Comparison of ENCODE assay signal across 13 cellular contexts in genomic region chr17:37447641-37448040, GRCh38. TPM values are rescaled to one million over a fixed set of nuclear protein-coding genes. Genes with fewer than 3 reads are reported as not detected.
DNase-seq lines count a peak whose midpoint lies in the region; ATAC-seq and TF ChIP-seq lines count a peak whose summit lies in the region.
"Had no signal": no experiment of that assay in that cellular context is flagged by ENCODE, and none has a peak within 500 bp of the region (broad histone marks: within the 10 kb centered on the region; RNA-seq: fewer than 3 reads in every experiment).

No MANE protein-coding gene starts in this region.

- no peak for TF ChIP-seq EP300 in suprapubic skin (IDR thresholded peaks at IDR 0.05)

- no peak overlapping the region for H3K27ac ChIP-seq in heart left ventricle
- H3K27ac ChIP-seq in right cardiac atrium (ENCODE audit: low read length), result no peak overlapping the region
- H3K27ac ChIP-seq in suprapubic skin, result peak overlapping the region; percentile 34
- H3K27ac ChIP-seq: BLaER1, pancreas had no signal

- TF ChIP-seq CTCF in heart left ventricle (IDR thresholded peaks at IDR 0.05) (no peak), suprapubic skin (IDR thresholded peaks at IDR 0.05) (no peak)

- peak in 3 of 4 donors; percentile 43 to 74 (median 68) for ATAC-seq in heart left ventricle
- no peak for ATAC-seq in right cardiac atrium
- peak; percentile 69 for ATAC-seq in SK-N-SH treated with all-trans-retinoic acid at 6 μM for 48 hours
- ATAC-seq in esophagus mucosa, result peak; percentile 41
- no peak for ATAC-seq in HG03469 (IDR thresholded peaks at IDR 0.05; ENCODE audit: unreplicated experiment)
- no peak for ATAC-seq in HG03045 (IDR thresholded peaks at IDR 0.05; ENCODE audit: unreplicated experiment)
- ATAC-seq: pancreas; stimulated activated naive CD8-positive, alpha-beta T cell treated with anti-CD3 and anti-CD28 coated beads, Interleukin-15, Interleukin-2, amounts not matched to agents 100 U/mL and 50 U/mL, for 24 hours had no signal

- intact Hi-C loops in heart left ventricle (cut with DNase I) (no loop called here), right cardiac atrium (cut with DNase I) (no loop called here)

- H3K9me3 ChIP-seq in heart left ventricle, result no peaks in the 10 kb centered on the region
- no peaks in the 10 kb centered on the region for H3K9me3 ChIP-seq in right cardiac atrium (ENCODE audit: control insufficient read depth, low read length)
- no peaks in the 10 kb centered on the region for H3K9me3 ChIP-seq in suprapubic skin
- H3K9me3 ChIP-seq: BLaER1, pancreas had no signal

- WGBS in heart left ventricle, 4 donors, result 67 to 83% (median 71%) methylated on average over 1 of the region's 1 CpG
- 94% methylated on average over 1 of the region's 1 CpG for WGBS in right cardiac atrium
- 85% methylated on average over 1 of the region's 1 CpG for WGBS in suprapubic skin

- H3K4me3 ChIP-seq in heart left ventricle, result no peak overlapping the region
- H3K4me3 ChIP-seq in right cardiac atrium (ENCODE audit: low read length), result no peak overlapping the region
- H3K4me3 ChIP-seq in suprapubic skin, result no peak overlapping the region
- H3K4me3 ChIP-seq: BLaER1, pancreas had no signal

- TF ChIP-seq POLR2A in heart left ventricle (IDR thresholded peaks at IDR 0.05), result no peak
- no peak for TF ChIP-seq POLR2A in suprapubic skin (IDR thresholded peaks at IDR 0.05)

- H3K4me1 ChIP-seq in heart left ventricle (peaks cover 0 to 6% (median 0%) of the 10 kb centered on the region in 12 donors), right cardiac atrium (ENCODE audit: control insufficient read depth, insufficient read depth, low read length) (no peaks in the 10 kb centered on the region), suprapubic skin (peaks cover 37% of the 10 kb centered on the region)
- H3K4me1 ChIP-seq: BLaER1 had no signal

- DNase-seq in heart left ventricle, result no peak
- DNase-seq in right cardiac atrium, result no peak
- no peak for DNase-seq in suprapubic skin (ENCODE audit: low spot score in 2 of 2)
- no peak for DNase-seq in NCI-H1694 (lab: John Stamatoyannopoulos, UW)
- DNase-seq: activated CD4-positive, alpha-beta memory T cell treated with anti-CD3 and anti-CD28 coated beads, Interleukin-2, amount 10 ng/mL, durations not matched to agents 7 days and 5 days; effector CD4-positive, alpha-beta T cell; pancreas; stimulated activated naive CD8-positive, alpha-beta T cell treated with anti-CD3 and anti-CD28 coated beads, Interleukin-15, Interleukin-2, amounts not matched to agents 100 U/mL and 50 U/mL, for 24 hours had no signal

- H3K36me3 ChIP-seq in heart left ventricle (peaks cover 0 to 95% (median 61%) of the 10 kb centered on the region in 9 donors), suprapubic skin (peaks cover 34% of the 10 kb centered on the region)

- H3K27me3 ChIP-seq in heart left ventricle (no peaks in the 10 kb centered on the region), right cardiac atrium (ENCODE audit: control insufficient read depth, insufficient read depth) (no peaks in the 10 kb centered on the region), suprapubic skin (no peaks in the 10 kb centered on the region)
- H3K27me3 ChIP-seq: BLaER1, pancreas had no signal

TF ChIP-seq in SK-N-SH treated with all-trans-retinoic acid at 6 μM for 48 hours, 23 proteins besides CTCF, POLR2A, EP300 and RAD21:
- TF ChIP-seq ZNF8 (CRISPR knock-in tag; IDR thresholded peaks at IDR 0.05) (no peak), CSRNP3 (CRISPR knock-in tag; IDR thresholded peaks at IDR 0.05) (no peak), OSR1 (CRISPR knock-in tag; IDR thresholded peaks at IDR 0.05) (no peak), ESRRG (CRISPR knock-in tag; IDR thresholded peaks at IDR 0.05) (no peak), TCF4 (CRISPR knock-in tag; IDR thresholded peaks at IDR 0.05; ENCODE audit: borderline replicate concordance) (no peak), SNAI2 (CRISPR knock-in tag; IDR thresholded peaks at IDR 0.05) (no peak), CSDC2 (CRISPR knock-in tag; IDR thresholded peaks at IDR 0.05) (no peak), POU6F1 (CRISPR knock-in tag; IDR thresholded peaks at IDR 0.05; ENCODE audit: borderline replicate concordance, low read depth) (no peak), GLIS3 (CRISPR knock-in tag; IDR thresholded peaks at IDR 0.05) (no peak), ZFP30 (CRISPR knock-in tag; IDR thresholded peaks at IDR 0.05) (no peak), ZFP3 (CRISPR knock-in tag; IDR thresholded peaks at IDR 0.05) (no peak), ZNF565 (CRISPR knock-in tag; conservative IDR thresholded peaks at IDR 0.05; ENCODE audit: low read depth) (no peak), PATZ1 (CRISPR knock-in tag; IDR thresholded peaks at IDR 0.05; ENCODE audit: borderline replicate concordance) (no peak), ISL1 (CRISPR knock-in tag; IDR thresholded peaks at IDR 0.05) (no peak)
- TF ChIP-seq, protein P1, sequence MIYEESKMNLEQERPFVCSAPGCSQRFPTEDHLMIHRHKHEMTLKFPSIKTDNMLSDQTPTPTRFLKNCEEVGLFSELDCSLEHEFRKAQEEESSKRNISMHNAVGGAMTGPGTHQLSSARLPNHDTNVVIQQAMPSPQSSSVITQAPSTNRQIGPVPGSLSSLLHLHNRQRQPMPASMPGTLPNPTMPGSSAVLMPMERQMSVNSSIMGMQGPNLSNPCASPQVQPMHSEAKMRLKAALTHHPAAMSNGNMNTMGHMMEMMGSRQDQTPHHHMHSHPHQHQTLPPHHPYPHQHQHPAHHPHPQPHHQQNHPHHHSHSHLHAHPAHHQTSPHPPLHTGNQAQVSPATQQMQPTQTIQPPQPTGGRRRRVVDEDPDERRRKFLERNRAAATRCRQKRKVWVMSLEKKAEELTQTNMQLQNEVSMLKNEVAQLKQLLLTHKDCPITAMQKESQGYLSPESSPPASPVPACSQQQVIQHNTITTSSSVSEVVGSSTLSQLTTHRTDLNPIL (CRISPR knock-in tag; IDR thresholded peaks at IDR 0.05; ENCODE audit: low read depth), result no peak
TF ChIP-seq in SK-N-SH treated with all-trans-retinoic acid at 6 μM for 48 hours: peak in this region for 0.

RNA-seq across cellular contexts. Expression of gene TADA2A, which starts 41.0 kb away (rescaled TPM):
- total RNA-seq in heart left ventricle, result 10 to 100 TPM in 8 of 9 donors, 1 to 10 TPM in 1; 9.6 to 19.4 (median 13.2) TPM
- 1 to 10 TPM; 5.7 to 8.5 TPM for polyA plus RNA-seq in heart left ventricle
- total RNA-seq in right cardiac atrium, result 10 to 100 TPM; 12.3 to 18.0 (median 14.2) TPM
- 6.2 TPM for polyA plus RNA-seq in right cardiac atrium
- total RNA-seq in esophagus mucosa, result 8.2 TPM
- total RNA-seq in suprapubic skin, result 10 to 100 TPM; 10.5 to 39.3 (median 16.1) TPM

RNA-seq across cellular contexts. Expression of gene ACACA, which starts 41.0 kb away (rescaled TPM):
- 10 to 100 TPM; 14.0 to 33.0 (median 16.1) TPM for total RNA-seq in heart left ventricle
- polyA plus RNA-seq in heart left ventricle, result 10 to 100 TPM in 1 of 2 donors, 1 to 10 TPM in 1; 6.2 to 15.1 TPM
- total RNA-seq in right cardiac atrium, result 10 to 100 TPM; 18.4 to 24.8 (median 21.0) TPM
- polyA plus RNA-seq in right cardiac atrium, result 8.9 TPM
- total RNA-seq in esophagus mucosa, result 119 TPM
- 10 to 100 TPM; 47.9 to 56.2 (median 51.4) TPM for total RNA-seq in suprapubic skin

RNA-seq across cellular contexts. Expression of gene DUSP14, which starts 42.0 kb away (rescaled TPM):
- total RNA-seq in heart left ventricle (10 to 100 TPM; 13.4 to 39.1 (median 16.5) TPM), right cardiac atrium (10 to 100 TPM; 16.7 to 20.1 (median 18.4) TPM), esophagus mucosa (14.2 TPM), suprapubic skin (100 to 1,000 TPM in 1 of 4 donors, 10 to 100 TPM in 3; 31.4 to 107 (median 68.5) TPM)
- polyA plus RNA-seq in heart left ventricle (10 to 100 TPM in 1 of 2 donors, 1 to 10 TPM in 1; 9.9 to 24.2 TPM), right cardiac atrium (17.8 TPM)

Comparison
In these comparisons a context has a peak if more than half of its experiments do, and no peak if none do; other contexts are left out.
1. ATAC-seq: peak in heart left ventricle (3 of 4), SK-N-SH treated with all-trans-retinoic acid at 6 μM for 48 hours (single experiment) and esophagus mucosa (single experiment); none in right cardiac atrium (0 of 2), HG03469 (single experiment) and HG03045 (single experiment).